Comparison of ENCODE assay signal across 1 cellular context in the genomic region with DNA sequence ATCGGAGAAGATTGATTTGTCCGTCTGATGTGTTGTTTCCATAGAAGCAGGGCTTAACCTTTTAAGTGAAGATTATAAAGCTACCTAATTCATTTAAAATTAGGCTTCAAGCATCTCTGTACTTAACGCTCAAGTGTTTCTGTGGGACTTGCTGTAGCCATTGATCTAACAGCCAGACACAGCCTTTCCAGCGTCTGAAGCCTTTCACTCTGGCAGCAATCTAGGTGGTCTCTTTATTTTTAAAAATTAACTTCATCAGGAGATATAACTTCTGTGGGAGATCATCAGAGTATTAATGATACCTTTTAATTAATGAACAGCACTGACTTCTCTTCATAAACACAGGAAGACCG.
TF ChIP-seq lines count a peak whose summit lies in the region.

No MANE protein-coding gene starts in this region.

TF ChIP-seq in HepG2, 621 proteins besides CTCF, POLR2A, EP300 and RAD21 (continued from another document):
- TF ChIP-seq, protein P1, sequence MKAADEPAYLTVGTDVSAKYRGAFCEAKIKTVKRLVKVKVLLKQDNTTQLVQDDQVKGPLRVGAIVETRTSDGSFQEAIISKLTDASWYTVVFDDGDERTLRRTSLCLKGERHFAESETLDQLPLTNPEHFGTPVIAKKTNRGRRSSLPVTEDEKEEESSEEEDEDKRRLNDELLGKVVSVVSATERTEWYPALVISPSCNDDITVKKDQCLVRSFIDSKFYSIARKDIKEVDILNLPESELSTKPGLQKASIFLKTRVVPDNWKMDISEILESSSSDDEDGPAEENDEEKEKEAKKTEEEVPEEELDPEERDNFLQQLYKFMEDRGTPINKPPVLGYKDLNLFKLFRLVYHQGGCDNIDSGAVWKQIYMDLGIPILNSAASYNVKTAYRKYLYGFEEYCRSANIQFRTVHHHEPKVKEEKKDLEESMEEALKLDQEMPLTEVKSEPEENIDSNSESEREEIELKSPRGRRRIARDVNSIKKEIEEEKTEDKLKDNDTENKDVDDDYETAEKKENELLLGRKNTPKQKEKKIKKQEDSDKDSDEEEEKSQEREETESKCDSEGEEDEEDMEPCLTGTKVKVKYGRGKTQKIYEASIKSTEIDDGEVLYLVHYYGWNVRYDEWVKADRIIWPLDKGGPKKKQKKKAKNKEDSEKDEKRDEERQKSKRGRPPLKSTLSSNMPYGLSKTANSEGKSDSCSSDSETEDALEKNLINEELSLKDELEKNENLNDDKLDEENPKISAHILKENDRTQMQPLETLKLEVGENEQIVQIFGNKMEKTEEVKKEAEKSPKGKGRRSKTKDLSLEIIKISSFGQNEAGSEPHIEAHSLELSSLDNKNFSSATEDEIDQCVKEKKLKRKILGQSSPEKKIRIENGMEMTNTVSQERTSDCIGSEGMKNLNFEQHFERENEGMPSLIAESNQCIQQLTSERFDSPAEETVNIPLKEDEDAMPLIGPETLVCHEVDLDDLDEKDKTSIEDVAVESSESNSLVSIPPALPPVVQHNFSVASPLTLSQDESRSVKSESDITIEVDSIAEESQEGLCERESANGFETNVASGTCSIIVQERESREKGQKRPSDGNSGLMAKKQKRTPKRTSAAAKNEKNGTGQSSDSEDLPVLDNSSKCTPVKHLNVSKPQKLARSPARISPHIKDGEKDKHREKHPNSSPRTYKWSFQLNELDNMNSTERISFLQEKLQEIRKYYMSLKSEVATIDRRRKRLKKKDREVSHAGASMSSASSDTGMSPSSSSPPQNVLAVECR (CRISPR knock-in tag; IDR thresholded peaks at IDR 0.05; ENCODE audit: borderline replicate concordance) = no peak
- TF ChIP-seq, protein P2, sequence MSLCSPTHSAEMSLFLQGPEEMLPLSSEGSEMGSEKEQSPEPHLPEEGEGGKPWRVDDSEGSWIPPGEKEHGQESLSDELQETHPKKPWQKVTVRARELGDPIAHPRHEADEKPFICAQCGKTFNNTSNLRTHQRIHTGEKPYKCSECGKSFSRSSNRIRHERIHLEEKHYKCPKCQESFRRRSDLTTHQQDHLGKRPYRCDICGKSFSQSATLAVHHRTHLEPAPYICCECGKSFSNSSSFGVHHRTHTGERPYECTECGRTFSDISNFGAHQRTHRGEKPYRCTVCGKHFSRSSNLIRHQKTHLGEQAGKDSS (CRISPR knock-in tag; IDR thresholded peaks at IDR 0.05; ENCODE audit: borderline replicate concordance, low read depth) = no peak
- TF ChIP-seq, protein P3, sequence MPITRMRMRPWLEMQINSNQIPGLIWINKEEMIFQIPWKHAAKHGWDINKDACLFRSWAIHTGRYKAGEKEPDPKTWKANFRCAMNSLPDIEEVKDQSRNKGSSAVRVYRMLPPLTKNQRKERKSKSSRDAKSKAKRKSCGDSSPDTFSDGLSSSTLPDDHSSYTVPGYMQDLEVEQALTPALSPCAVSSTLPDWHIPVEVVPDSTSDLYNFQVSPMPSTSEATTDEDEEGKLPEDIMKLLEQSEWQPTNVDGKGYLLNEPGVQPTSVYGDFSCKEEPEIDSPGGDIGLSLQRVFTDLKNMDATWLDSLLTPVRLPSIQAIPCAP (CRISPR knock-in tag; IDR thresholded peaks at IDR 0.05; ENCODE audit: low read depth) = no peak
- TF ChIP-seq ZNF839 (CRISPR knock-in tag; IDR thresholded peaks at IDR 0.05; ENCODE audit: borderline replicate concordance) (no peak), MAF1 (CRISPR knock-in tag; IDR thresholded peaks at IDR 0.05; ENCODE audit: borderline replicate concordance) (no peak), ZNF790 (CRISPR knock-in tag; IDR thresholded peaks at IDR 0.05; ENCODE audit: borderline replicate concordance) (no peak), ZNF83 (CRISPR knock-in tag; IDR thresholded peaks at IDR 0.05; ENCODE audit: borderline replicate concordance) (no peak)
- TF ChIP-seq, protein P4, sequence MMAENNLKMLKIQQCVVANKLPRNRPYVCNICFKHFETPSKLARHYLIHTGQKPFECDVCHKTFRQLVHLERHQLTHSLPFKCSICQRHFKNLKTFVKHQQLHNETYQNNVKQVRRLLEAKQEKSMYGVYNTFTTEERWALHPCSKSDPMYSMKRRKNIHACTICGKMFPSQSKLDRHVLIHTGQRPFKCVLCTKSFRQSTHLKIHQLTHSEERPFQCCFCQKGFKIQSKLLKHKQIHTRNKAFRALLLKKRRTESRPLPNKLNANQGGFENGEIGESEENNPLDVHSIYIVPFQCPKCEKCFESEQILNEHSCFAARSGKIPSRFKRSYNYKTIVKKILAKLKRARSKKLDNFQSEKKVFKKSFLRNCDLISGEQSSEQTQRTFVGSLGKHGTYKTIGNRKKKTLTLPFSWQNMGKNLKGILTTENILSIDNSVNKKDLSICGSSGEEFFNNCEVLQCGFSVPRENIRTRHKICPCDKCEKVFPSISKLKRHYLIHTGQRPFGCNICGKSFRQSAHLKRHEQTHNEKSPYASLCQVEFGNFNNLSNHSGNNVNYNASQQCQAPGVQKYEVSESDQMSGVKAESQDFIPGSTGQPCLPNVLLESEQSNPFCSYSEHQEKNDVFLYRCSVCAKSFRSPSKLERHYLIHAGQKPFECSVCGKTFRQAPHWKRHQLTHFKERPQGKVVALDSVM (CRISPR knock-in tag; IDR thresholded peaks at IDR 0.05) = no peak
- TF ChIP-seq, protein P5, sequence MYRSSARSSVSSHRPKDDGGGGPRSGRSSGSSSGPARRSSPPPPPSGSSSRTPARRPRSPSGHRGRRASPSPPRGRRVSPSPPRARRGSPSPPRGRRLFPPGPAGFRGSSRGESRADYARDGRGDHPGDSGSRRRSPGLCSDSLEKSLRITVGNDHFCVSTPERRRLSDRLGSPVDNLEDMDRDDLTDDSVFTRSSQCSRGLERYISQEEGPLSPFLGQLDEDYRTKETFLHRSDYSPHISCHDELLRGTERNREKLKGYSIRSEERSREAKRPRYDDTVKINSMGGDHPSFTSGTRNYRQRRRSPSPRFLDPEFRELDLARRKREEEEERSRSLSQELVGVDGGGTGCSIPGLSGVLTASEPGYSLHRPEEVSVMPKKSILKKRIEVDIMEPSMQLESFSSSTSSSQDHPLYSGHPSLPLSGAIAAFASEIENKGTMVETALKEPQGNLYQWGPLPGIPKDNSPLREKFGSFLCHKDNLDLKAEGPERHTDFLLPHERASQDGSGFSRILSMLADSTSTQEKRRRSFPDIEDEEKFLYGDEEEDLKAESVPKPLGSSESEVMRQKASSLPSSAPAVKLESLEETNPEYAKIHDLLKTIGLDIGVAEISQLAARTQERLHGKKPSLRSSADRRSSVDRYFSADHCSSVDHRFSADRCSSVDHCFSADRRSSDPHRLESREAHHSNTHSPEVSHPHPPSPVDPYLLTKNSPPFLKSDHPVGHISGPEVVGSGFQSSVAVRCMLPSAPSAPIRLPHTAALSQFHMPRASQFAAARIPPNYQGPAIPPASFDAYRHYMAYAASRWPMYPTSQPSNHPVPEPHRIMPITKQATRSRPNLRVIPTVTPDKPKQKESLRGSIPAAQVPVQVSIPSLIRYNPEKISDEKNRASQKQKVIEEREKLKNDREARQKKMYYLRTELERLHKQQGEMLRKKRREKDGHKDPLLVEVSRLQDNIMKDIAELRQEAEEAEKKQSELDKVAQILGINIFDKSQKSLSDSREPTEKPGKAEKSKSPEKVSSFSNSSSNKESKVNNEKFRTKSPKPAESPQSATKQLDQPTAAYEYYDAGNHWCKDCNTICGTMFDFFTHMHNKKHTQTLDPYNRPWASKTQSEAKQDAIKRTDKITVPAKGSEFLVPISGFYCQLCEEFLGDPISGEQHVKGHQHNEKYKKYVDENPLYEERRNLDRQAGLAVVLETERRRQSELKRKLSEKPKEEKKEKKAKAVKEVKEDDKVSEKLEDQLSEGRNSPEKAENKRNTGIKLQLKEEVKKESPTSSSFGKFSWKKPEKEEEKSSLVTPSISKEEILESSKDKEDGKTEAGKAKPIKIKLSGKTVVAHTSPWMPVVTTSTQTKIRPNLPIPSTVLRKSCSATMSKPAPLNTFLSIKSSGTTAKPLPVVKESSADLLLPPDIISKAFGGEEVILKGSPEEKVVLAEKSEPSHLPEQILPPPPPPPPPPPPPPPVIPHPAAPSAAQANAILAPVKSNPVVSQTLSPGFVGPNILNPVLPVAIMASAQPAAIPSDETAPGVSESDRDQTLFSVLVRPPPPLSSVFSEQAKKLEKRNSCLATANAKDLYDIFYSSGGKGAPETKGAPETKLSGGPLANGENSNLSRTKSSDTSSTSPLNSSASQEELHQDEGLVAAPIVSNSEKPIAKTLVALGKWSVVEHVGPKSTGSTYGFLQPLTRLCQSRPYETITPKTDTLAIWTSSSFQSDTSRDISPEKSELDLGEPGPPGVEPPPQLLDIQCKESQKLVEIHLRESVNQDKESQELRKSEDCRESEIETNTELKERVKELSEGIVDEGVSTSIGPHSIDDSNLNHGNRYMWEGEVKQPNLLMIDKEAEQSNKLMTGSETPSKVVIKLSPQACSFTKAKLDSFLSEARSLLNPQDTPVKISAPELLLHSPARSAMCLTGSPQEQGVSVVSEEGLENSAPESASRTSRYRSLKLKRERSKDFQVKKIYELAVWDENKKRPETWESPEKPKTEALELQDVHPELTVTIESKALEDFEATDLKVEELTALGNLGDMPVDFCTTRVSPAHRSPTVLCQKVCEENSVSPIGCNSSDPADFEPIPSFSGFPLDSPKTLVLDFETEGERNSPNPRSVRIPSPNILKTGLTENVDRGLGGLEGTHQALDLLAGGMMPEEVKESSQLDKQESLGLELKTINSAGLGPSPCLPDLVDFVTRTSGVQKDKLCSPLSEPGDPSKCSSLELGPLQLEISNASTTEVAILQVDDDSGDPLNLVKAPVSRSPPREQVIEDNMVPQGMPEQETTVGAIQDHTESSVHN (CRISPR knock-in tag; IDR thresholded peaks at IDR 0.05) = no peak
- TF ChIP-seq, protein P6, sequence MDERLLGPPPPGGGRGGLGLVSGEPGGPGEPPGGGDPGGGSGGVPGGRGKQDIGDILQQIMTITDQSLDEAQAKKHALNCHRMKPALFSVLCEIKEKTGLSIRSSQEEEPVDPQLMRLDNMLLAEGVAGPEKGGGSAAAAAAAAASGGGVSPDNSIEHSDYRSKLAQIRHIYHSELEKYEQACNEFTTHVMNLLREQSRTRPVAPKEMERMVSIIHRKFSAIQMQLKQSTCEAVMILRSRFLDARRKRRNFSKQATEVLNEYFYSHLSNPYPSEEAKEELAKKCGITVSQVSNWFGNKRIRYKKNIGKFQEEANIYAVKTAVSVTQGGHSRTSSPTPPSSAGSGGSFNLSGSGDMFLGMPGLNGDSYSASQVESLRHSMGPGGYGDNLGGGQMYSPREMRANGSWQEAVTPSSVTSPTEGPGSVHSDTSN (CRISPR knock-in tag; IDR thresholded peaks at IDR 0.05) = no peak
- TF ChIP-seq, protein P7, sequence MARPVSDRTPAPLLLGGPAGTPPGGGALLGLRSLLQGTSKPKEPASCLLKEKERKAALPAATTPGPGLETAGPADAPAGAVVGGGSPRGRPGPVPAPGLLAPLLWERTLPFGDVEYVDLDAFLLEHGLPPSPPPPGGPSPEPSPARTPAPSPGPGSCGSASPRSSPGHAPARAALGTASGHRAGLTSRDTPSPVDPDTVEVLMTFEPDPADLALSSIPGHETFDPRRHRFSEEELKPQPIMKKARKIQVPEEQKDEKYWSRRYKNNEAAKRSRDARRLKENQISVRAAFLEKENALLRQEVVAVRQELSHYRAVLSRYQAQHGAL (CRISPR knock-in tag; IDR thresholded peaks at IDR 0.05; ENCODE audit: not compliant biosample characterization) = no peak
